1 cellular context compared by ENCODE assay signal in genomic region chr7:128362670-128363069, GRCh38.
TF ChIP-seq lines count a peak whose summit lies in the region.

No MANE protein-coding gene starts in this region.

TF ChIP-seq in SK-N-SH, 30 proteins besides CTCF, POLR2A, EP300 and RAD21:
- TF ChIP-seq SIN3A (IDR thresholded peaks at IDR 0.05; ENCODE audit: borderline replicate concordance, low read depth, low read length) (no peak), ZBTB33 (IDR thresholded peaks at IDR 0.05; ENCODE audit: borderline replicate concordance, low read depth) (no peak), YY1 (IDR thresholded peaks at IDR 0.05; ENCODE audit: low read depth) (no peak), MAX (IDR thresholded peaks at IDR 0.05; ENCODE audit: low read depth) (no peak), SMC3 (IDR thresholded peaks at IDR 0.05; ENCODE audit: low read depth, low read length) (no peak), RFX5 (IDR thresholded peaks at IDR 0.05; ENCODE audit: low read length) (no peak), USF2 (IDR thresholded peaks at IDR 0.05; ENCODE audit: borderline replicate concordance, low read depth, low read length) (no peak), FOXJ3 (CRISPR knock-in tag; IDR thresholded peaks at IDR 0.05) (no peak), USF1 (IDR thresholded peaks at IDR 0.05; ENCODE audit: borderline replicate concordance, low read depth) (no peak), GATA2 (CRISPR knock-in tag; IDR thresholded peaks at IDR 0.05) (no peak), NRF1 (IDR thresholded peaks at IDR 0.05; ENCODE audit: low read depth, low read length) (no peak), ELF1 (IDR thresholded peaks at IDR 0.05) (no peak), EZH2phosphoT487 (IDR thresholded peaks at IDR 0.05; ENCODE audit: borderline replicate concordance, low read depth) (no peak), POLR2AphosphoS5 (IDR thresholded peaks at IDR 0.05; ENCODE audit: low read depth, low read length) (no peak), RCOR1 (IDR thresholded peaks at IDR 0.05; ENCODE audit: low read length) (no peak), RXRA (IDR thresholded peaks at IDR 0.05; ENCODE audit: borderline replicate concordance, low read depth) (no peak), JUND (IDR thresholded peaks at IDR 0.05) (no peak), IRF3 (IDR thresholded peaks at IDR 0.05; ENCODE audit: low read depth, low read length) (no peak), TCF12 (IDR thresholded peaks at IDR 0.05) (no peak)
